In the genomic region with DNA sequence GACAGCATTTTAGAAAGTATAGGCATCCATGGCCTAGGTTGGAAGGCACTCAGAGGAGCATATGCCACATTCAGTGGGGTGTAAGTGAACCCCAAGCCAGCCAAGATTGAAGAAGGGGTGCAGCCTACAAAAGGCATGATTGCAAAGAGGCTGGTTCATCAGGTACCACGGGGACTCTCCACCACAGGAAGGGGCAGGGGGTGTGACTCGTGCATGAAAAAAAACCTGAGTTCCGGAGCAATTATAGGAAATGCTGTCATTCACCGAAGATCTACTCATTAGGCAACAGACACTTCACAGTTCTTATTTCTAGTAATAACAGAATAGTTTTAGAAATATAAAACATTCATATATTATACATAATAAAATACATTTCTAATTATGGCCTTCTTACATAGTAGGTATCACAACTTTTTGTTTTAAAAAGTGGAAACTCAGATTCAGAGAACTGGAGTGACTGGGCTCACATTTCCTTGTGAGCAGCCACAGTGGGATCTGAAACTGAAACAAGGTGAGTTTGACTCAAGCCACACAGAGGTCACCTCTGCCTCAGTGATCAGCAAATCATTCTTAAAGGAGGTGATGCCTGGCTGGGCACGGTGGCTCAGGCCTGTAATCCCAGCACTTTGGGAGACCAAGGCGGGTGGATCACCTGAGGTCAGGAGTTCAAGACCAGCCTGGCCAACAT, we compare ENCODE assay signal across 13 cellular contexts.
DNase-seq lines count a peak whose midpoint lies in the region; ATAC-seq and TF ChIP-seq lines count a peak whose summit lies in the region.
"Had no signal": no experiment of that assay in that cellular context is flagged by ENCODE, and none has a peak within 500 bp of the region (broad histone marks: within the 10 kb centered on the region; RNA-seq: fewer than 3 reads in every experiment).

No MANE protein-coding gene starts in this region.

- no peak for TF ChIP-seq POLR2A in suprapubic skin (IDR thresholded peaks at IDR 0.05)

- 85% methylated on average over 6 of the region's 6 CpGs for WGBS in suprapubic skin

- no peak overlapping the region for H3K27ac ChIP-seq in suprapubic skin
- H3K27ac ChIP-seq: testis had no signal

- H3K9me3 ChIP-seq in suprapubic skin = no peaks in the 10 kb centered on the region
- H3K9me3 ChIP-seq: testis had no signal

- CTCF ChIA-PET in activated CD4-positive, alpha-beta memory T cell treated with anti-CD3 and anti-CD28 coated beads, Interleukin-2, amount 10 ng/mL, durations not matched to agents 7 days and 5 days (lab: Charles Lee) = no interaction called here

- peak; percentile 22 for DNase-seq in activated CD4-positive, alpha-beta memory T cell treated with anti-CD3 and anti-CD28 coated beads, Interleukin-2, amount 10 ng/mL, durations not matched to agents 7 days and 5 days
- DNase-seq in Kasumi-1 (lab: John Stamatoyannopoulos, UW) = no peak
- DNase-seq in SKM-1 (lab: John Stamatoyannopoulos, UW; ENCODE audit: unreplicated experiment) = no peak
- DNase-seq in suprapubic skin (ENCODE audit: low spot score in 2 of 2) = no peak
- DNase-seq in NCI-H1436 treated with DMSO at 0.1 percent for 48 hours (lab: John Stamatoyannopoulos, UW) = no peak
- DNase-seq: caudate nucleus; H7; stimulated activated CD4-positive, alpha-beta T cell treated with anti-CD3 and anti-CD28 coated beads, Interleukin-2, amount 100 ng/mL, for 48 hours; testis had no signal

- H3K4me1 Mint-ChIP-seq in activated CD4-positive, alpha-beta memory T cell treated with anti-CD3 and anti-CD28 coated beads, Interleukin-2, amount 10 ng/mL, durations not matched to agents 7 days and 5 days = peaks cover 10% of the 10 kb centered on the region

- no peaks in the 10 kb centered on the region for H3K9me3 Mint-ChIP-seq in activated CD4-positive, alpha-beta memory T cell treated with anti-CD3 and anti-CD28 coated beads, Interleukin-2, amount 10 ng/mL, durations not matched to agents 7 days and 5 days
- H3K9me3 Mint-ChIP-seq: activated T-helper 1 cell treated with anti-CD3 and anti-CD28 coated beads, Interleukin-12 subunit alpha, Interleukin-12 subunit beta, Interleukin-2, Interleukin-4 antibody, amounts not matched to agents 30 ng/mL and 10 ng/mL and 1 ng/mL, durations not matched to agents 14 hours and 24 hours and 36 hours had no signal

- H3K36me3 ChIP-seq in suprapubic skin = no peaks in the 10 kb centered on the region

- H3K27me3 ChIP-seq in suprapubic skin = no peaks in the 10 kb centered on the region
- H3K27me3 ChIP-seq: testis had no signal

- no peak overlapping the region for H3K27ac Mint-ChIP-seq in activated CD4-positive, alpha-beta memory T cell treated with anti-CD3 and anti-CD28 coated beads, Interleukin-2, amount 10 ng/mL, durations not matched to agents 7 days and 5 days
- H3K27ac Mint-ChIP-seq: activated T-helper 1 cell treated with anti-CD3 and anti-CD28 coated beads, Interleukin-12 subunit alpha, Interleukin-12 subunit beta, Interleukin-2, Interleukin-4 antibody, amounts not matched to agents 30 ng/mL and 10 ng/mL and 1 ng/mL, durations not matched to agents 14 hours and 24 hours and 36 hours had no signal

- no peak overlapping the region for H3K4me3 ChIP-seq in suprapubic skin
- H3K4me3 ChIP-seq: testis had no signal

- H3K27me3 Mint-ChIP-seq in activated CD4-positive, alpha-beta memory T cell treated with anti-CD3 and anti-CD28 coated beads, Interleukin-2, amount 10 ng/mL, durations not matched to agents 7 days and 5 days = peaks cover 3% of the 10 kb centered on the region

- no peaks in the 10 kb centered on the region for H3K36me3 Mint-ChIP-seq in activated CD4-positive, alpha-beta memory T cell treated with anti-CD3 and anti-CD28 coated beads, Interleukin-2, amount 10 ng/mL, durations not matched to agents 7 days and 5 days (ENCODE audit: low read depth)

- POLR2A ChIA-PET in activated CD4-positive, alpha-beta memory T cell treated with anti-CD3 and anti-CD28 coated beads, Interleukin-2, amount 10 ng/mL, durations not matched to agents 7 days and 5 days (lab: Charles Lee) = no interaction called here

- H3K4me3 Mint-ChIP-seq in activated CD4-positive, alpha-beta memory T cell treated with anti-CD3 and anti-CD28 coated beads, Interleukin-2, amount 10 ng/mL, durations not matched to agents 7 days and 5 days = no peak overlapping the region
- H3K4me3 Mint-ChIP-seq: activated T-helper 1 cell treated with anti-CD3 and anti-CD28 coated beads, Interleukin-12 subunit alpha, Interleukin-12 subunit beta, Interleukin-2, Interleukin-4 antibody, amounts not matched to agents 30 ng/mL and 10 ng/mL and 1 ng/mL, durations not matched to agents 14 hours and 24 hours and 36 hours had no signal

- ATAC-seq in GM18870 (IDR thresholded peaks at IDR 0.05; ENCODE audit: unreplicated experiment) = peak; percentile 95
- peak; percentile 94 for ATAC-seq in GM21390 (IDR thresholded peaks at IDR 0.05; ENCODE audit: unreplicated experiment)
- peak; percentile 89 for ATAC-seq in HG03045 (IDR thresholded peaks at IDR 0.05; ENCODE audit: unreplicated experiment)

- TF ChIP-seq EP300 in suprapubic skin (IDR thresholded peaks at IDR 0.05) = no peak

- TF ChIP-seq CTCF in suprapubic skin (IDR thresholded peaks at IDR 0.05) = no peak

- H3K4me1 ChIP-seq in suprapubic skin = no peaks in the 10 kb centered on the region
- H3K4me1 ChIP-seq: testis had no signal
